In genomic region chr22:18078329-18079041, GRCh38 we compare ENCODE assay signal across 1 cellular context.
TF ChIP-seq lines count a peak whose summit lies in the region.

No MANE protein-coding gene starts in this region.

TF ChIP-seq in K562, 482 proteins besides CTCF, POLR2A, EP300 and RAD21 (continued from another document):
- no peak for TF ChIP-seq SMAD4 (CRISPR knock-in tag; conservative IDR thresholded peaks at IDR 0.05)
- no peak for TF ChIP-seq ARID2 (IDR thresholded peaks at IDR 0.05)
- TF ChIP-seq CTBP1 (IDR thresholded peaks at IDR 0.05; ENCODE audit: borderline replicate concordance): no peak
- TF ChIP-seq RBM15 (IDR thresholded peaks at IDR 0.05; ENCODE audit: insufficient read depth, low read length): no peak
- TF ChIP-seq ZKSCAN1 (IDR thresholded peaks at IDR 0.05; ENCODE audit: low read depth, low read length): no peak
- TF ChIP-seq POLR2AphosphoS5 (IDR thresholded peaks at IDR 0.05; ENCODE audit: control insufficient read depth, insufficient read depth, low read depth, low read length): no peak
- TF ChIP-seq TAF15 (IDR thresholded peaks at IDR 0.05; ENCODE audit: low read depth, low read length): no peak
- TF ChIP-seq XRCC3 (IDR thresholded peaks at IDR 0.05): no peak
- no peak for TF ChIP-seq XRCC4 (IDR thresholded peaks at IDR 0.05; ENCODE audit: extremely low read depth, insufficient read depth, insufficient read length)
- no peak for TF ChIP-seq DACH1 (IDR thresholded peaks at IDR 0.05; ENCODE audit: partially characterized antibody)
- no peak for TF ChIP-seq TARDBP (IDR thresholded peaks at IDR 0.05)
- TF ChIP-seq DDX20 (tag; IDR thresholded peaks at IDR 0.05; ENCODE audit: low read depth): no peak
- no peak for TF ChIP-seq PKNOX1 (IDR thresholded peaks at IDR 0.05)
- TF ChIP-seq ESRRA (IDR thresholded peaks at IDR 0.05; ENCODE audit: borderline replicate concordance, low read depth): peak; percentile 58
- peak; percentile 41; the same call in 1 of the 2 replicates for TF ChIP-seq HNRNPL (IDR thresholded peaks at IDR 0.05; ENCODE audit: low read depth, low read length)
- TF ChIP-seq ZBTB2 (IDR thresholded peaks at IDR 0.05): no peak
- TF ChIP-seq FOXJ3 (CRISPR knock-in tag; IDR thresholded peaks at IDR 0.05): no peak
